In the genomic region with DNA sequence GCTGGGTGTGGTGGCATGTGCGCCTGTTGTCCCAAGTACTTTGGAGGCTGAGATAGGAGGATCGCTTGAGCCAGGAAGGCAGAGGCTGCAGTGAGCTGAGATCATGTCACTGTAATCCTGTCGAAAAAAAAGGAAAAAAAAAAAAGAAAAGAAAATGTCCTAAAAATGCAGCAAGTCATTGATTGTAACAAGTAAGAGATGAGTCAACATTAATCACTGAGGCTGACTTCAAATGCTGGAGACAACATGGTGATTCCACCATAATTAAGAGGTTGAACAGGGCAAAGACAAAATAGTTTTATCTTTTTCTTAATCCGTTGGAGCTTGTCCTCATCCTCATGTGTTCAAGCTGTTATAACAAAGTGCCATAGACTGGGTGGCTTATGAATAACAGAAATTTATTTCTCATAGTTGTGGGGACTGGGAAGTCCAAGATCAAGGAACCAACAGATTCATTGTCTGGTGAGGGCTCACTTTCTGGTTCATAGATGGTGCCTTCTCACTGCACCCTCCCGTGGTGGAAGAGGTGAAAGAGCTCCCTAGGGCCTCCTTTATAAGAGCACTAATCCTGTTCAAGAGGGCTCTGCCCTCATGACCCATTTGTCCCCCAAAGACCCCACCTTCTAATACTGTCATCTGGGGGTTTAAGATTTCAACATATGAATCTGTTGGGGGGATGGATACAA, we compare ENCODE assay signal across 15 cellular contexts.
DNase-seq lines count a peak whose midpoint lies in the region; ATAC-seq and TF ChIP-seq lines count a peak whose summit lies in the region.
"Had no signal": no experiment of that assay in that cellular context is flagged by ENCODE, and none has a peak within 500 bp of the region (broad histone marks: within the 10 kb centered on the region; RNA-seq: fewer than 3 reads in every experiment).

No MANE protein-coding gene starts in this region.

- no peaks in the 10 kb centered on the region for H3K36me3 ChIP-seq in RWPE2 (ENCODE audit: low read depth)
- no peaks in the 10 kb centered on the region for H3K36me3 ChIP-seq in tibial nerve
- H3K36me3 ChIP-seq in upper lobe of left lung: no peaks in the 10 kb centered on the region
- H3K36me3 ChIP-seq: gastrocnemius medialis, neural progenitor cell, stomach had no signal

- peak overlapping the region in 2 of 5 donors; percentile 21 to 54 for H3K4me3 Mint-ChIP-seq in immature natural killer cell
- H3K4me3 Mint-ChIP-seq: memory B cell, neural progenitor cell had no signal

- H3K27ac ChIP-seq in RWPE2 (ENCODE audit: poor library complexity, severe bottlenecking) (no peak overlapping the region), tibial nerve (no peak overlapping the region), upper lobe of left lung (no peak overlapping the region)
- H3K27ac ChIP-seq: gastrocnemius medialis, neural progenitor cell had no signal

- ATAC-seq in RWPE2 (ENCODE audit: low read depth) (peak; percentile 58; the same call in 2 of the 3 replicates), upper lobe of left lung (ENCODE audit: low FRiP score in 2 of 2) (no peak)
- ATAC-seq: gastrocnemius medialis had no signal

- DNase-seq in AG20443 (ENCODE audit: low spot score) (peak; percentile 45), HCEC 1CT (peak; percentile 84), RWPE2 (ENCODE audit: low spot score) (no peak), immature natural killer cell (no peak), activated gamma-delta T cell (lab: John Stamatoyannopoulos, UW) (no peak), tibial nerve (ENCODE audit: low spot score in 2 of 2) (no peak), upper lobe of left lung (no peak)
- no peak for DNase-seq in stimulated activated CD8-positive, alpha-beta memory T cell treated with anti-CD3 and anti-CD28 coated beads, Interleukin-4, amount 100 ng/mL, for 48 hours
- DNase-seq: activated naive CD4-positive, alpha-beta T cell treated with Interleukin-2 at 50 U/mL for 16 hours; DMS79; effector CD8-positive, alpha-beta T cell; gastrocnemius medialis; stomach had no signal

- peak overlapping the region in 5 of 6 donors; percentile 61 to 97 (median 92) for H3K27ac Mint-ChIP-seq in immature natural killer cell
- H3K27ac Mint-ChIP-seq: memory B cell, neural progenitor cell had no signal

- no peak for TF ChIP-seq CTCF in RWPE2 (IDR thresholded peaks at IDR 0.05; ENCODE audit: poor library complexity, severe bottlenecking)
- no peak for TF ChIP-seq CTCF in tibial nerve (IDR thresholded peaks at IDR 0.05)
- TF ChIP-seq CTCF in upper lobe of left lung (IDR thresholded peaks at IDR 0.05): no peak

- H3K27me3 Mint-ChIP-seq in immature natural killer cell (ENCODE audit: low read depth in 3 of 3): peaks cover 3 to 8% (median 4%) of the 10 kb centered on the region in 3 donors
- H3K27me3 Mint-ChIP-seq: memory B cell had no signal

- H3K27me3 ChIP-seq in RWPE2 (ENCODE audit: insufficient read depth, poor library complexity, severe bottlenecking): no peaks in the 10 kb centered on the region
- H3K27me3 ChIP-seq in tibial nerve: no peaks in the 10 kb centered on the region
- H3K27me3 ChIP-seq in upper lobe of left lung: no peaks in the 10 kb centered on the region
- H3K27me3 ChIP-seq: gastrocnemius medialis, neural progenitor cell, stomach had no signal

- H3K9me3 ChIP-seq in RWPE2 (ENCODE audit: severe bottlenecking): no peaks in the 10 kb centered on the region
- peaks cover 0 to 4% (median 0%) of the 10 kb centered on the region in 4 donors for H3K9me3 ChIP-seq in tibial nerve
- no peaks in the 10 kb centered on the region for H3K9me3 ChIP-seq in upper lobe of left lung
- H3K9me3 ChIP-seq: gastrocnemius medialis, stomach had no signal

- no peaks in the 10 kb centered on the region for H3K4me1 ChIP-seq in RWPE2 (ENCODE audit: insufficient read depth, poor library complexity, severe bottlenecking)
- H3K4me1 ChIP-seq in tibial nerve: no peaks in the 10 kb centered on the region
- H3K4me1 ChIP-seq in upper lobe of left lung: peaks cover 0 to 9% (median 4%) of the 10 kb centered on the region in 4 donors
- H3K4me1 ChIP-seq: gastrocnemius medialis, neural progenitor cell had no signal

- TF ChIP-seq EP300 in tibial nerve (IDR thresholded peaks at IDR 0.05): no peak
- TF ChIP-seq EP300 in upper lobe of left lung (IDR thresholded peaks at IDR 0.05): no peak

- H3K4me3 ChIP-seq in RWPE2 (ENCODE audit: severe bottlenecking): no peak overlapping the region
- no peak overlapping the region for H3K4me3 ChIP-seq in tibial nerve
- H3K4me3 ChIP-seq in upper lobe of left lung: no peak overlapping the region
- H3K4me3 ChIP-seq: gastrocnemius medialis, neural progenitor cell, stomach had no signal

- peaks cover 9 to 17% (median 13%) of the 10 kb centered on the region in 3 donors for H3K36me3 Mint-ChIP-seq in immature natural killer cell
- H3K36me3 Mint-ChIP-seq: neural progenitor cell had no signal

- peaks cover 56 to 60% of the 10 kb centered on the region in 2 donors for H3K4me1 Mint-ChIP-seq in immature natural killer cell
- H3K4me1 Mint-ChIP-seq: neural progenitor cell had no signal

- TF ChIP-seq POLR2A in tibial nerve (IDR thresholded peaks at IDR 0.05) (no peak), upper lobe of left lung (IDR thresholded peaks at IDR 0.05) (no peak)

- H3K9me3 Mint-ChIP-seq in immature natural killer cell: no peaks in the 10 kb centered on the region

- 86 to 87% methylated on average over 5 of the region's 5 CpGs for WGBS in tibial nerve, 2 donors
- 92 to 93% methylated on average over 5 of the region's 5 CpGs for WGBS in upper lobe of left lung, 2 donors

Comparison
In these comparisons a context has a peak if more than half of its experiments do, and no peak if none do; other contexts are left out.
1. DNase-seq: peak in AG20443 (single experiment) and HCEC 1CT (single experiment); none in RWPE2 (single experiment), immature natural killer cell (0 of 3), activated gamma-delta T cell (single experiment), tibial nerve (0 of 2), stimulated activated CD8-positive, alpha-beta memory T cell treated with anti-CD3 and anti-CD28 coated beads, Interleukin-4, amount 100 ng/mL, for 48 hours (single experiment) and upper lobe of left lung (0 of 2).